ENCODE assay signal across 9 cellular contexts in genomic region chr4:53653484-53654053, GRCh38.
DNase-seq lines count a peak whose midpoint lies in the region; ATAC-seq and TF ChIP-seq lines count a peak whose summit lies in the region.
"Had no signal": no experiment of that assay in that cellular context is flagged by ENCODE, and none has a peak within 500 bp of the region (broad histone marks: within the 10 kb centered on the region; RNA-seq: fewer than 3 reads in every experiment).

No MANE protein-coding gene starts in this region.

- H3F3A ChIP-seq in SK-N-SH (replicated peaks; ENCODE audit: insufficient read depth), result no peaks in the 10 kb centered on the region

- H3K4me3 ChIP-seq in SK-N-SH (ENCODE audit: low read depth in 2 of 2, low read length in 1 of 2) (no peak overlapping the region), adrenal gland (no peak overlapping the region), osteoblast (ENCODE audit: insufficient read depth, low read length) (no peak overlapping the region), endodermal cell (ENCODE audit: low read length) (no peak overlapping the region)
- H3K4me3 ChIP-seq: BLaER1 had no signal

- H3K9ac ChIP-seq in SK-N-SH (no peak overlapping the region), endodermal cell (ENCODE audit: extremely low read depth, low read length, poor library complexity, severe bottlenecking) (no peak overlapping the region)
- H3K9ac ChIP-seq: BLaER1 had no signal

- H3K4me1 ChIP-seq in SK-N-SH (ENCODE audit: control insufficient read depth in 1 of 2, insufficient read depth in 2 of 2, low read depth in 1 of 2, low read length in 1 of 2) (peaks cover 9 to 15% of the 10 kb centered on the region in 2 experiments; a peak in 2 of 4 replicates), adrenal gland (replicated peaks in 1 of 2) (peaks cover 14 to 16% of the 10 kb centered on the region in 2 donors), osteoblast (ENCODE audit: insufficient read depth, low read length) (peaks cover 15% of the 10 kb centered on the region), endodermal cell (ENCODE audit: control insufficient read depth, insufficient read depth, low read length) (no peaks in the 10 kb centered on the region)

- no peak for TF ChIP-seq POLR2A in adrenal gland (IDR thresholded peaks at IDR 0.05)

- H3K79me2 ChIP-seq in SK-N-SH (ENCODE audit: insufficient read depth) (no peaks in the 10 kb centered on the region), osteoblast (ENCODE audit: insufficient read depth, low read length) (no peaks in the 10 kb centered on the region)

- H4K20me1 ChIP-seq in SK-N-SH (ENCODE audit: insufficient read depth) (no peaks in the 10 kb centered on the region), osteoblast (ENCODE audit: insufficient read depth, low read length) (no peaks in the 10 kb centered on the region)
- H4K20me1 ChIP-seq: BLaER1 had no signal

- H3K4me2 ChIP-seq in SK-N-SH (no peak overlapping the region), osteoblast (ENCODE audit: insufficient read depth, low read length) (no peak overlapping the region)
- H3K4me2 ChIP-seq: BLaER1 had no signal

- H3K4me3 Mint-ChIP-seq in endodermal cell, result no peak overlapping the region
- H3K4me3 Mint-ChIP-seq in CD14-positive monocyte, result no peak overlapping the region

- no peak overlapping the region for H3K27ac Mint-ChIP-seq in endodermal cell
- no peak overlapping the region for H3K27ac Mint-ChIP-seq in CD14-positive monocyte

- no peaks in the 10 kb centered on the region for H3K27me3 ChIP-seq in SK-N-SH (ENCODE audit: insufficient read depth)
- H3K27me3 ChIP-seq in adrenal gland, result no peaks in the 10 kb centered on the region
- no peaks in the 10 kb centered on the region for H3K27me3 ChIP-seq in osteoblast (ENCODE audit: insufficient read depth, low read length)
- H3K27me3 ChIP-seq in endodermal cell (ENCODE audit: control insufficient read depth, insufficient read depth, low read length, poor library complexity, severe bottlenecking), result peaks cover 17% of the 10 kb centered on the region
- H3K27me3 ChIP-seq: BLaER1 had no signal

- WGBS in SK-N-SH (ENCODE audit: low lambda C conversion rate), result 94% methylated on average over 6 of the region's 6 CpGs
- 69 to 83% (median 80%) methylated on average over 4 to 6 of the region's 6 CpGs for WGBS in adrenal gland, 4 donors
- WGBS in endodermal cell (ENCODE audit: insufficient coverage in 1 of 2, insufficient read length in 1 of 2), 2 experiments, result 91 to 92% methylated on average over 4 to 6 of the region's 6 CpGs

- intact Hi-C loops in adrenal gland (cut with DNase I) (no loop called here), CD14-positive monocyte (cut with micrococcal nuclease) (no loop called here)

- no peaks in the 10 kb centered on the region for H3K36me3 Mint-ChIP-seq in endodermal cell (ENCODE audit: low read depth)
- no peaks in the 10 kb centered on the region for H3K36me3 Mint-ChIP-seq in CD14-positive monocyte

- POLR2A ChIA-PET in SK-N-SH (lab: Yijun Ruan, JAX), result no interaction called here

- no peaks in the 10 kb centered on the region for H3K9me2 ChIP-seq in SK-N-SH

- H3K9me3 ChIP-seq in SK-N-SH, result no peaks in the 10 kb centered on the region
- H3K9me3 ChIP-seq in adrenal gland (replicated peaks in 1 of 3), result no peaks in the 10 kb centered on the region
- H3K9me3 ChIP-seq in osteoblast (ENCODE audit: low read depth, low read length), result no peaks in the 10 kb centered on the region
- H3K9me3 ChIP-seq in endodermal cell (ENCODE audit: control insufficient read depth, low read length), result no peaks in the 10 kb centered on the region
- H3K9me3 ChIP-seq: BLaER1 had no signal

- TF ChIP-seq EP300 in SK-N-SH (IDR thresholded peaks at IDR 0.05; ENCODE audit: borderline replicate concordance in 1 of 2, low read depth in 1 of 2, low read length in 1 of 2), result no peak

- H2AFZ ChIP-seq in SK-N-SH (ENCODE audit: low read depth) (no peak overlapping the region; the same call in 1 of the 2 replicates), osteoblast (ENCODE audit: low read length) (peak overlapping the region; percentile 17)

- CTCF ChIA-PET in SK-N-SH (lab: Yijun Ruan, JAX), result interaction anchor here (0.7 to 1.8 kb wide), 5 partner anchors 52 to 564 kb away, joined by 3 to 4 read pairs (median 3); no protein-coding TSS in a partner anchor

- no peaks in the 10 kb centered on the region for H3K9me3 Mint-ChIP-seq in endodermal cell
- peaks cover 0 to 2% (median 0%) of the 10 kb centered on the region in 7 donors for H3K9me3 Mint-ChIP-seq in CD14-positive monocyte

- H3K36me3 ChIP-seq in SK-N-SH (replicated peaks in 1 of 2; ENCODE audit: control insufficient read depth in 1 of 2, insufficient read depth in 2 of 2, low read length in 1 of 2), result no peaks in the 10 kb centered on the region
- H3K36me3 ChIP-seq in adrenal gland (replicated peaks in 1 of 2), result no peaks in the 10 kb centered on the region
- H3K36me3 ChIP-seq in osteoblast (ENCODE audit: insufficient read depth, low read length), result no peaks in the 10 kb centered on the region
- no peaks in the 10 kb centered on the region for H3K36me3 ChIP-seq in endodermal cell (ENCODE audit: control insufficient read depth, insufficient read depth, low read length)
- H3K36me3 ChIP-seq: BLaER1 had no signal

- TF ChIP-seq CTCF in SK-N-SH (IDR thresholded peaks at IDR 0.05), result no peak; the same call in 1 of the 2 replicates
- peak in 4 of 6 experiments; percentile 20 to 32 (median 27) for TF ChIP-seq CTCF in adrenal gland (IDR thresholded peaks at IDR 0.05)
- TF ChIP-seq CTCF in osteoblast (IDR thresholded peaks at IDR 0.05; ENCODE audit: extremely low read depth, low read depth, low read length), result peak; percentile 17
- TF ChIP-seq CTCF in endodermal cell (conservative IDR thresholded peaks at IDR 0.05), result no peak
- TF ChIP-seq CTCF in CD14-positive monocyte (IDR thresholded peaks at IDR 0.05), result no peak

- H3K27ac ChIP-seq in SK-N-SH (ENCODE audit: low read depth in 2 of 2, low read length in 1 of 2) (peak overlapping the region in 1 of 2 experiments; percentile 52; a peak in 1 of 4 replicates), adrenal gland (no peak overlapping the region), osteoblast (ENCODE audit: low read depth, low read length) (no peak overlapping the region), endodermal cell (ENCODE audit: low read depth, low read length) (no peak overlapping the region)
- H3K27ac ChIP-seq: BLaER1 had no signal

- H3K27me3 Mint-ChIP-seq in endodermal cell (ENCODE audit: insufficient read depth), result peaks cover 12% of the 10 kb centered on the region
- peaks cover 0 to 5% (median 4%) of the 10 kb centered on the region in 3 donors for H3K27me3 Mint-ChIP-seq in CD14-positive monocyte (ENCODE audit: low read depth in 3 of 3)

- H3K4me1 Mint-ChIP-seq in endodermal cell (no peaks in the 10 kb centered on the region), CD14-positive monocyte (peaks cover 5% of the 10 kb centered on the region)

- TF ChIP-seq RAD21 in SK-N-SH (IDR thresholded peaks at IDR 0.05; ENCODE audit: low read length), result peak; percentile 41

- ATAC-seq in SK-N-SH treated with all-trans-retinoic acid at 6 μM for 48 hours, result no peak
- ATAC-seq in HG03571 (IDR thresholded peaks at IDR 0.05; ENCODE audit: unreplicated experiment), result peak; percentile 78

- DNase-seq in SK-N-SH (peak; percentile 9), adrenal gland (peak; percentile 29 to 65 (median 44)), osteoblast (ENCODE audit: insufficient read length, low spot score, missing footprints) (no peak), endodermal cell (no peak), CD14-positive monocyte (ENCODE audit: low spot score) (no peak)
- DNase-seq in activated CD8-positive, alpha-beta memory T cell treated with anti-CD3 and anti-CD28 coated beads for 24 hours, result no peak

TF ChIP-seq in SK-N-SH, 30 proteins besides CTCF, POLR2A, EP300 and RAD21:
- no peak for TF ChIP-seq RXRA (IDR thresholded peaks at IDR 0.05; ENCODE audit: borderline replicate concordance, low read depth)
- TF ChIP-seq RCOR1 (IDR thresholded peaks at IDR 0.05; ENCODE audit: low read length), result no peak
- peak; percentile 14; the same call in 1 of the 2 replicates for TF ChIP-seq SMC3 (IDR thresholded peaks at IDR 0.05; ENCODE audit: low read depth, low read length)
- TF ChIP-seq USF1 (IDR thresholded peaks at IDR 0.05; ENCODE audit: borderline replicate concordance, low read depth), result no peak

TF ChIP-seq in SK-N-SH treated with all-trans-retinoic acid at 6 μM for 48 hours, 23 proteins besides CTCF, POLR2A, EP300 and RAD21 (continues in another document):
- TF ChIP-seq ZFP3 (CRISPR knock-in tag; IDR thresholded peaks at IDR 0.05) (no peak), PATZ1 (CRISPR knock-in tag; IDR thresholded peaks at IDR 0.05; ENCODE audit: borderline replicate concordance) (no peak), ZNF565 (CRISPR knock-in tag; conservative IDR thresholded peaks at IDR 0.05; ENCODE audit: low read depth) (no peak), ESRRG (CRISPR knock-in tag; IDR thresholded peaks at IDR 0.05) (no peak), ARNTL (CRISPR knock-in tag; IDR thresholded peaks at IDR 0.05; ENCODE audit: borderline replicate concordance, low read depth) (no peak)

Comparison
In these comparisons a context has a peak if more than half of its experiments do, and no peak if none do; other contexts are left out.
1. DNase-seq: peak in SK-N-SH (single experiment) and adrenal gland (7 of 7); none in osteoblast (single experiment), endodermal cell (single experiment), activated CD8-positive, alpha-beta memory T cell treated with anti-CD3 and anti-CD28 coated beads for 24 hours (single experiment) and CD14-positive monocyte (single experiment).
2. CTCF ChIP-seq: peak in adrenal gland (4 of 6) and osteoblast (single experiment); none in SK-N-SH (single experiment), endodermal cell (single experiment) and CD14-positive monocyte (single experiment).